Comparison of ENCODE assay signal across 8 cellular contexts in the genomic region with DNA sequence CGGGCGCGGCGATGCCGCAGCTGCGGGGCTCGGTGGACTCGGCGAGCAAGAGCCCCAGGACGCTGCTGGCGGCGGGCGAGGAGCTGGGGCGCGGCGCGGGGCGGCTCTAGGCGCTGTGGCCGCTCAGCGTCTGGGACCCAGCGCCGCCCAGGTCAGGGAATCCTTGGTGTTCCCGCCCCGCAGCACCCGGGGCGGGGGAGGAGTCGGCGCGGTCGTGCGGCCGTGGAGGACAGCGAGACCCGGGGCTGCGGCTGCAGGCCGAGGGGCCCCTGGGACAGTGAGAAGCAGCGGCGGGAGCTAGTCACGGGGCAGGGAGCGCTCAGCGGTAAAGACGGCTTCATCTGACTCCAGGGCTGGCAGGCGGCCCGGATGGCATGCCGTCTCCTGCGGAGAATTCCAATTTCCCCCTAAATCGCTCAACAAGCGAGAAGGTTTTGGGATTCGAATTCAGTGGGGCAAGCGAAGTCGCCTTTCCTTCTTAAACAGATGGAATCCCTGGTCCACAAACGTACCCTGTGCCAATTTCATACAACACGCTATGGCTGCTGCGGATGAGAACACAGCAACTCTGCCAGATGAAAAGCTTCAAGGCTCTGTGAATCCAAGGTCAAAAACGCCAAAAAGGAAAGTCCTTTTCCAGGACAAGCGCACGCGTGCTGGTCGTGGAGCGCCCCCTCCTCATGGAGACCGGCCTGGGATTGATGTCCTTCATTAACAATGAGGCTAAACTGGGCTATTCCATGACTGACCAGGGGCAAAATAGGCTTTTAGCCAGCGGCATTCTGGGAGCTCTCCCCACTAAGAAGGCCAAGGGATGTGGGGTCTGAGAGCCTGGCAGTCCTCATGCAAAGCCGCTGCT. TPM values are rescaled to one million over a fixed set of nuclear protein-coding genes. Genes with fewer than 3 reads are reported as not detected.
DNase-seq lines count a peak whose midpoint lies in the region; ATAC-seq, FAIRE-seq and TF ChIP-seq lines count a peak whose summit lies in the region.

No MANE protein-coding gene starts in this region.

- intact Hi-C loops in aorta (cut with DNase I): no loop called here

- H3K4me3 ChIP-seq in foreskin fibroblast (ENCODE audit: low read depth in 1 of 2, low read length in 2 of 2) (peak overlapping the region; percentile 58 to 64), aorta (ENCODE audit: low read length in 2 of 2) (peak overlapping the region; percentile 14 to 61)

- TF ChIP-seq CTCF in foreskin fibroblast (IDR thresholded peaks at IDR 0.05; ENCODE audit: low read depth, low read length) (no peak), D721Med (IDR thresholded peaks at IDR 0.05; ENCODE audit: insufficient read depth, missing control alignments) (no peak)

- H3K9me3 ChIP-seq in aorta (ENCODE audit: control insufficient read depth, low read length): peaks cover 2% of the 10 kb centered on the region

- 2 to 4% methylated on average over 31 to 64 of the region's 64 CpGs for WGBS in aorta, 2 donors

- H3K27me3 ChIP-seq in aorta (ENCODE audit: control insufficient read depth in 1 of 2, insufficient read depth in 2 of 2, low read length in 1 of 2): no peaks in the 10 kb centered on the region

- peaks cover 39 to 70% (median 46%) of the 10 kb centered on the region in 3 donors for H3K27me3 Mint-ChIP-seq in naive B cell

- DNase-seq in DMS 273 (lab: John Stamatoyannopoulos, UW; ENCODE audit: unreplicated experiment) (peak; percentile 80), LHCN-M2 (ENCODE audit: low read depth) (peak; percentile 64), foreskin fibroblast (peak; percentile 39 to 80), naive B cell (peak; percentile 11), aorta (peak; percentile 63 to 79), D721Med (ENCODE audit: insufficient read length, low spot score) (no peak)
- DNase-seq in activated T-cell treated with anti-CD3 and anti-CD28 coated beads, Interleukin-2, amount 50 U/mL, for 48 hours: peak; percentile 21 to 25

- peaks cover 0 to 2% (median 0%) of the 10 kb centered on the region in 7 donors for H3K9me3 Mint-ChIP-seq in naive B cell

- H3K36me3 Mint-ChIP-seq in naive B cell: no peaks in the 10 kb centered on the region

- ATAC-seq in naive B cell (ENCODE audit: low read depth in 2 of 2) (peak; percentile 69 to 73), aorta (ENCODE audit: low FRiP score) (peak; percentile 74), HG02973 (IDR thresholded peaks at IDR 0.05; ENCODE audit: unreplicated experiment) (no peak)

- H3K27ac Mint-ChIP-seq in naive B cell: no peak overlapping the region

- peaks cover 5 to 12% (median 6%) of the 10 kb centered on the region in 3 donors for H3K4me1 Mint-ChIP-seq in naive B cell

- no peak overlapping the region for H3K27ac ChIP-seq in aorta (ENCODE audit: low read depth in 1 of 2, low read length in 2 of 2)

- H3K4me3 Mint-ChIP-seq in naive B cell: peak overlapping the region; percentile 61 to 95 (median 86)

- H3K36me3 ChIP-seq in aorta (ENCODE audit: control insufficient read depth in 1 of 2, insufficient read depth in 2 of 2, low read length in 1 of 2): no peaks in the 10 kb centered on the region

- FAIRE-seq in D721Med (lab: Jason Lieb, UNC): no peak

- H3K4me1 ChIP-seq in aorta (ENCODE audit: control insufficient read depth in 1 of 2, insufficient read depth in 2 of 2, low read length in 2 of 2): no peaks in the 10 kb centered on the region

RNA-seq across cellular contexts. Expression of gene ZSCAN4, which starts 4.2 kb away (rescaled TPM):
- 0.11 TPM in 1 of 2 replicates, not detected in the other for total RNA-seq in LHCN-M2 (2014; rRNA removed)
- polyA plus RNA-seq in LHCN-M2 (2012): not detected
- not detected for polyA plus RNA-seq in naive B cell (ENCODE audit: low read depth in 6 of 6)
- not detected for total RNA-seq in aorta
- polyA plus RNA-seq in aorta: under 1 TPM in 1 of 2 donors, not detected in 1; 0.50 TPM

RNA-seq across cellular contexts. Expression of gene ZNF551, which starts 17.3 kb away (rescaled TPM):
- total RNA-seq in LHCN-M2 (2014; rRNA removed) (8.9 and 12.3 TPM in 2 replicates), aorta (1 to 10 TPM; 6.4 to 8.5 TPM)
- polyA plus RNA-seq in LHCN-M2 (2012): 1.6 TPM
- polyA plus RNA-seq in naive B cell (ENCODE audit: low read depth in 6 of 6) (10 to 100 TPM in 3 of 6 donors, 1 to 10 TPM in 2, under 1 TPM in 1; 0.91 to 14.1 (median 9.8) TPM), aorta (1 to 10 TPM; 1.2 to 2.0 TPM)

RNA-seq across cellular contexts. Expression of gene ZNF211, which starts 31.5 kb away (rescaled TPM):
- 11.4 and 12.1 TPM in 2 replicates for total RNA-seq in LHCN-M2 (2014; rRNA removed)
- 6.0 TPM for polyA plus RNA-seq in LHCN-M2 (2012)
- 10 to 100 TPM in 5 of 6 donors, not detected in 1; 17.0 to 27.4 (median 20.9) TPM for polyA plus RNA-seq in naive B cell (ENCODE audit: low read depth in 6 of 6)
- 10 to 100 TPM in 1 of 2 donors, 1 to 10 TPM in 1; 8.9 to 14.8 TPM for total RNA-seq in aorta
- polyA plus RNA-seq in aorta: 10 to 100 TPM in 1 of 2 donors, 1 to 10 TPM in 1; 1.3 to 10.2 TPM

RNA-seq across cellular contexts. Expression of gene ZNF154, which starts 44.5 kb away (rescaled TPM):
- 0.96 and 1.1 TPM in 2 replicates for total RNA-seq in LHCN-M2 (2014; rRNA removed)
- 1.1 TPM for polyA plus RNA-seq in LHCN-M2 (2012)
- 10 to 100 TPM in 2 of 6 donors, 1 to 10 TPM in 4; 4.3 to 12.9 (median 6.0) TPM for polyA plus RNA-seq in naive B cell (ENCODE audit: low read depth in 6 of 6)
- 1 to 10 TPM; 2.3 to 6.4 TPM for total RNA-seq in aorta
- polyA plus RNA-seq in aorta: 1 to 10 TPM in 1 of 2 donors, under 1 TPM in 1; 0.88 to 5.2 TPM

RNA-seq across cellular contexts. Expression of gene ZNF134, which starts 50.5 kb away (rescaled TPM):
- total RNA-seq in LHCN-M2 (2014; rRNA removed) (22.3 and 22.9 TPM in 2 replicates), aorta (10 to 100 TPM; 13.1 to 16.6 TPM)
- polyA plus RNA-seq in LHCN-M2 (2012): 7.9 TPM
- polyA plus RNA-seq in naive B cell (ENCODE audit: low read depth in 6 of 6) (10 to 100 TPM; 17.2 to 32.7 (median 20.6) TPM), aorta (1 to 10 TPM; 2.4 to 8.1 TPM)
